Comparison of ENCODE assay signal across 6 cellular contexts in the genomic region with DNA sequence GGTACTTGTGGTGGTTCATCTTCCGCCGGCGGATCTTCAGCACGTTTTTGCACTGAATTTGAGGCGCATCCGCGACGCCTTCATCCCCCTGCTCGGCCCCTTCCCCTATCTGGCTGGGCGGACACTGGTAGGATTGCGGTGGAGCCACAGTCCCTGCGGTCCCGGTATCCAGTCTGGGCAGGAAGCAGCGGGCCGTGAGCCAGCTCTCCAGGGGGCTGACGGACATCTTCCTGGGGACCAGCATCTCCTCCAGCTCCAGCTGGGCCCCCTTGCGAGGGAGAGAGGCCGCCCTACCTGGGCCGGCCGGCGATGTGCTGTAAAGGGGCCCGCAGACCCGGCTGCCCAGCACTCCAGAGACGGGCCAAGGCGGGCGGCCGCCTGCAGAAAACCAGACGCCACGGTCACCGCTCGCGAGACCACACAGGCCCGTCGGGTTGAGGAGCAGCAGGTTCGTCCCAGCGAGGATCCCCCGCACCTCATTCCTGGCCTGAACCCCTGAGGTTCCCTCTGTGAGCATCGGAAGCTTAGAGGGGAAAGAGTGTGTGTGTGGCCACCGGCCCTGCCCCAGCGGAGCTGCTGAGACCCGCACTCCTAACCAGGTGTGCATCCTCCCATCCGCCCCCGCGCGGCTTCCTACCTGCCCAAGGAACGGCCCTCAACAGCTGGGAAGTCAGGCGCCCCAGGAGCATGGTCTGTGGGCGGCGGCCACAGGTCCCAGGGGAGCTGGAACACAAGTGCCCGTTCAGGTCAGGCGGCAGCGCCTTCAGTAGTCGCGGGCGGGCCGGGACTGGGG. TPM values are rescaled to one million over a fixed set of nuclear protein-coding genes. Genes with fewer than 3 reads are reported as not detected.
DNase-seq lines count a peak whose midpoint lies in the region; ATAC-seq and TF ChIP-seq lines count a peak whose summit lies in the region.

No MANE protein-coding gene starts in this region.

- H2BK120ac ChIP-seq in IMR-90 (ENCODE audit: low read depth, low read length), result 0 out of 2 replicates have a peak overlapping the region, but pooled peaks have one; percentile 8

- no peak overlapping the region for H2BK5ac ChIP-seq in IMR-90 (ENCODE audit: low read depth, low read length, poor library complexity, severe bottlenecking)

- H2AK5ac ChIP-seq in IMR-90 (ENCODE audit: low read depth, low read length), result peak overlapping the region; percentile 72

- H3K4ac ChIP-seq in IMR-90 (ENCODE audit: low read depth, low read length), result peak overlapping the region; percentile 43

- TF ChIP-seq CTCF in IMR-90 (conservative IDR thresholded peaks at IDR 0.05; ENCODE audit: low read depth, low read length), result no peak
- TF ChIP-seq CTCF in smooth muscle cell (IDR thresholded peaks at IDR 0.05; ENCODE audit: borderline replicate concordance, insufficient read depth, poor library complexity, severe bottlenecking), result no peak
- TF ChIP-seq CTCF in GM13976 (IDR thresholded peaks at IDR 0.05; ENCODE audit: borderline replicate concordance, control extremely low read depth, extremely low read depth, insufficient read depth, missing control alignments), result no peak

- CTCF ChIA-PET in IMR-90 (lab: Yijun Ruan, JAX), result interaction anchor here (1.0 kb wide), 1 partner anchor 55 kb away, joined by 3 read pairs; no protein-coding TSS in a partner anchor

- H3K27me3 ChIP-seq in IMR-90 (ENCODE audit: control insufficient read depth, insufficient read depth, low read length) (no peaks in the 10 kb centered on the region), smooth muscle cell (ENCODE audit: low read depth) (no peaks in the 10 kb centered on the region)

- TF ChIP-seq RAD21 in IMR-90 (IDR thresholded peaks at IDR 0.05; ENCODE audit: low read length), result no peak

- H2BK15ac ChIP-seq in IMR-90 (ENCODE audit: low read depth, low read length), result no peak overlapping the region

- no peak for DNase-seq in IMR-90
- peak; percentile 42 to 56 for DNase-seq in erythroblast (lab: John Stamatoyannopoulos, UW)
- no peak for DNase-seq in smooth muscle cell (lab: John Stamatoyannopoulos, UW; ENCODE audit: unreplicated experiment)
- no peak for DNase-seq in NCI-H2171 treated with DMSO at 0.1 percent for 48 hours (lab: John Stamatoyannopoulos, UW)
- no peak for DNase-seq in GM13976 (ENCODE audit: low spot score)

- peak overlapping the region; percentile 94 for H2AK9ac ChIP-seq in IMR-90 (replicated peaks; ENCODE audit: low read depth, low read length, poor library complexity)

- POLR2A ChIA-PET in IMR-90 (lab: Charles Lee; ENCODE audit: unreplicated experiment), result no interaction called here

- H3K27ac ChIP-seq in IMR-90 (ENCODE audit: insufficient read depth, low read length) (peak overlapping the region; percentile 43), smooth muscle cell (ENCODE audit: low read depth) (peak overlapping the region; percentile 83)

- peak overlapping the region; percentile 59 for H3K4me3 ChIP-seq in IMR-90 (ENCODE audit: insufficient read depth, low read depth, low read length)
- H3K4me3 ChIP-seq in smooth muscle cell, result peak overlapping the region; percentile 90

- H3K9me1 ChIP-seq in IMR-90 (ENCODE audit: insufficient read depth, low read length), result 0 out of 2 replicates have a peak, but pooled peaks cover 5% of the 10 kb centered on the region

- H3K14ac ChIP-seq in IMR-90 (replicated peaks; ENCODE audit: low read depth, low read length), result peak overlapping the region; percentile 71; the same call in 1 of the 2 replicates

- peaks cover 13% of the 10 kb centered on the region for H3F3A ChIP-seq in smooth muscle cell (ENCODE audit: low read depth)

- H3K4me1 ChIP-seq in ES-I3 (ENCODE audit: insufficient read depth, low read length) (no peaks in the 10 kb centered on the region), IMR-90 (ENCODE audit: control insufficient read depth, insufficient read depth, low read length) (peaks cover 12% of the 10 kb centered on the region), smooth muscle cell (ENCODE audit: low read depth) (peaks cover 12% of the 10 kb centered on the region)

- peak overlapping the region; percentile 96 for H3K4me2 ChIP-seq in IMR-90 (ENCODE audit: low read depth, low read length)
- H3K4me2 ChIP-seq in smooth muscle cell, result peak overlapping the region; percentile 94

- BruUV-seq in IMR-90 (replicated peaks; lab: Mats Ljungman, UMichigan), result TSS peak; percentile 91

- H3K79me2 ChIP-seq in smooth muscle cell (ENCODE audit: low read depth), result peaks cover 29% of the 10 kb centered on the region

- TF ChIP-seq POLR2A in IMR-90 (IDR thresholded peaks at IDR 0.05; ENCODE audit: low read depth, low read length) (no peak), erythroblast (IDR thresholded peaks at IDR 0.05; ENCODE audit: low read length) (no peak)

- intact Hi-C loops in IMR-90 (cut with micrococcal nuclease), result no loop called here

- peak overlapping the region; percentile 93 for H2AFZ ChIP-seq in IMR-90 (replicated peaks; ENCODE audit: low read length, poor library complexity)
- no peak overlapping the region for H2AFZ ChIP-seq in smooth muscle cell (ENCODE audit: low read depth)

- H4K91ac ChIP-seq in IMR-90 (ENCODE audit: insufficient read depth, low read depth, low read length), result no peak overlapping the region; the same call in none of the 2 replicates

- no peak overlapping the region for H3K18ac ChIP-seq in IMR-90 (ENCODE audit: low read depth, low read length)

- peak overlapping the region; percentile 16; the same call in 1 of the 2 replicates for H3K56ac ChIP-seq in IMR-90 (ENCODE audit: extremely low read depth, insufficient read depth, low read length)

- H4K8ac ChIP-seq in IMR-90 (ENCODE audit: low read depth in 2 of 2, low read length in 2 of 2), result peak overlapping the region; percentile 35 to 64; a peak in 1 of 4 replicates

- H4K5ac ChIP-seq in IMR-90 (ENCODE audit: low read depth, low read length), result no peak overlapping the region

- H4K20me1 ChIP-seq in IMR-90 (ENCODE audit: insufficient read depth, low read length) (peaks cover 11% of the 10 kb centered on the region; the same call in 1 of the 2 replicates), smooth muscle cell (ENCODE audit: low read depth) (no peaks in the 10 kb centered on the region)

- dilution Hi-C loops in IMR-90 (cut with HindIII; ENCODE audit: low sequenced_read_pairs, unreplicated experiment), result no loop called here

- in situ Hi-C loops in IMR-90 (cut with MboI; ENCODE audit: low sequenced_read_pairs), result no loop called here
- in situ Hi-C loops in GM13976 (cut with MboI; ENCODE audit: low sequenced_read_pairs, unreplicated experiment), result no loop called here

- H3K23ac ChIP-seq in IMR-90 (ENCODE audit: low read depth, low read length), result 0 out of 2 replicates have a peak overlapping the region, but pooled peaks have one; percentile 59

- WGBS in IMR-90 (ENCODE audit: extremely low coverage in 2 of 2, insufficient read length in 1 of 2), 2 experiments, result 55% methylated on average over 12 of the region's 56 CpGs; no CpG with 5 or more reads in 1 of the 2 experiments
- WGBS in smooth muscle cell (ENCODE audit: low lambda C conversion rate), result 38% methylated on average over 50 of the region's 56 CpGs

- no peaks in the 10 kb centered on the region for H3K36me3 ChIP-seq in ES-I3 (ENCODE audit: insufficient read depth, low read length)
- H3K36me3 ChIP-seq in IMR-90 (ENCODE audit: control insufficient read depth, insufficient read depth, low read length), result peaks cover 8% of the 10 kb centered on the region
- no peaks in the 10 kb centered on the region for H3K36me3 ChIP-seq in smooth muscle cell (ENCODE audit: low read depth)

- ATAC-seq in IMR-90 (ENCODE audit: low read depth), result no peak

- no peak overlapping the region for H2BK20ac ChIP-seq in IMR-90 (ENCODE audit: low read depth, low read length)

- H3K9ac ChIP-seq in ES-I3 (ENCODE audit: low read depth, low read length) (peak overlapping the region; percentile 93), IMR-90 (ENCODE audit: low read depth, low read length) (peak overlapping the region; percentile 47), smooth muscle cell (ENCODE audit: low read depth) (peak overlapping the region; percentile 98)

- H3K9me3 ChIP-seq in ES-I3 (ENCODE audit: control insufficient read depth, insufficient read depth, low read length), result no peaks in the 10 kb centered on the region
- H3K9me3 ChIP-seq in IMR-90 (ENCODE audit: control insufficient read depth, insufficient read depth, low read length), result no peaks in the 10 kb centered on the region
- no peaks in the 10 kb centered on the region for H3K9me3 ChIP-seq in smooth muscle cell (replicated peaks; ENCODE audit: low read depth)

- H3K79me1 ChIP-seq in IMR-90 (ENCODE audit: low read depth in 1 of 2, low read length in 2 of 2), result peaks cover 3 to 50% of the 10 kb centered on the region in 2 experiments; a peak in 3 of 4 replicates

RNA-seq across cellular contexts. Expression of a gene that starts 0.7 kb away (rescaled TPM):
- total RNA-seq in IMR-90 (2012; rRNA removed) (45.7 and 63.0 TPM in 2 replicates), smooth muscle cell (60.1 and 81.8 TPM in 2 replicates)
- polyA plus RNA-seq in IMR-90 (2012; rRNA removed) (107 and 129 TPM in 2 replicates), smooth muscle cell (214 and 245 TPM in 2 replicates)
- polyA plus RNA-seq in IMR-90 (2012; cell fraction: cytosol; rRNA removed), result 140 and 151 TPM in 2 replicates
- polyA plus RNA-seq in IMR-90 (2012; cell fraction: nucleus; rRNA removed; ENCODE audit: low replicate concordance), result 73.9 and 142 TPM in 2 replicates

RNA-seq across cellular contexts. Expression of a gene that starts 15.9 kb away (rescaled TPM):
- total RNA-seq in IMR-90 (2012; rRNA removed) (92.5 and 97.8 TPM in 2 replicates), smooth muscle cell (240 and 266 TPM in 2 replicates)
- polyA plus RNA-seq in IMR-90 (2012; rRNA removed) (469 and 502 TPM in 2 replicates), smooth muscle cell (473 and 597 TPM in 2 replicates)
- polyA plus RNA-seq in IMR-90 (2012; cell fraction: cytosol; rRNA removed), result 392 and 634 TPM in 2 replicates
- 1,013 and 2,455 TPM in 2 replicates for polyA plus RNA-seq in IMR-90 (2012; cell fraction: nucleus; rRNA removed; ENCODE audit: low replicate concordance)

RNA-seq across cellular contexts. Expression of a gene that starts 24.9 kb away (rescaled TPM):
- total RNA-seq in IMR-90 (2012; rRNA removed), result 53.9 and 61.1 TPM in 2 replicates
- polyA plus RNA-seq in IMR-90 (2012; rRNA removed), result 209 and 239 TPM in 2 replicates
- 37.1 and 43.3 TPM in 2 replicates for polyA plus RNA-seq in IMR-90 (2012; cell fraction: cytosol; rRNA removed)
- 2,162 and 3,411 TPM in 2 replicates for polyA plus RNA-seq in IMR-90 (2012; cell fraction: nucleus; rRNA removed; ENCODE audit: low replicate concordance)
- total RNA-seq in smooth muscle cell, result 172 and 180 TPM in 2 replicates
- 144 and 226 TPM in 2 replicates for polyA plus RNA-seq in smooth muscle cell

RNA-seq across cellular contexts. Expression of a gene that starts 25.0 kb away (rescaled TPM):
- total RNA-seq in IMR-90 (2012; rRNA removed), result 27.2 and 27.5 TPM in 2 replicates
- polyA plus RNA-seq in IMR-90 (2012; rRNA removed), result 35.9 and 47.6 TPM in 2 replicates
- polyA plus RNA-seq in IMR-90 (2012; cell fraction: cytosol; rRNA removed), result 17.5 and 35.8 TPM in 2 replicates
- polyA plus RNA-seq in IMR-90 (2012; cell fraction: nucleus; rRNA removed; ENCODE audit: low replicate concordance), result 176 and 462 TPM in 2 replicates
- total RNA-seq in smooth muscle cell, result 28.5 and 37.8 TPM in 2 replicates
- polyA plus RNA-seq in smooth muscle cell, result 28.7 and 43.5 TPM in 2 replicates

RNA-seq across cellular contexts. Expression of a gene that starts 32.8 kb away (rescaled TPM):
- total RNA-seq in IMR-90 (2012; rRNA removed) (141 and 149 TPM in 2 replicates), smooth muscle cell (99.0 and 99.6 TPM in 2 replicates)
- polyA plus RNA-seq in IMR-90 (2012; rRNA removed) (157 and 172 TPM in 2 replicates), smooth muscle cell (147 and 161 TPM in 2 replicates)
- polyA plus RNA-seq in IMR-90 (2012; cell fraction: cytosol; rRNA removed), result 121 and 215 TPM in 2 replicates
- polyA plus RNA-seq in IMR-90 (2012; cell fraction: nucleus; rRNA removed; ENCODE audit: low replicate concordance), result 86.1 and 87.0 TPM in 2 replicates

Comparison
In these comparisons a context has a peak if more than half of its experiments do, and no peak if none do; other contexts are left out.
1. H3K9ac ChIP-seq: peak in every context shown above with its lines; median percentile 98 in smooth muscle cell; 93 in ES-I3; 47 in IMR-90.
2. DNase-seq: peak in erythroblast (2 of 2); none in IMR-90 (single experiment), smooth muscle cell (single experiment), NCI-H2171 treated with DMSO at 0.1 percent for 48 hours (single experiment) and GM13976 (single experiment).